Comparison of ENCODE assay signal across 1 cellular context in the genomic region with DNA sequence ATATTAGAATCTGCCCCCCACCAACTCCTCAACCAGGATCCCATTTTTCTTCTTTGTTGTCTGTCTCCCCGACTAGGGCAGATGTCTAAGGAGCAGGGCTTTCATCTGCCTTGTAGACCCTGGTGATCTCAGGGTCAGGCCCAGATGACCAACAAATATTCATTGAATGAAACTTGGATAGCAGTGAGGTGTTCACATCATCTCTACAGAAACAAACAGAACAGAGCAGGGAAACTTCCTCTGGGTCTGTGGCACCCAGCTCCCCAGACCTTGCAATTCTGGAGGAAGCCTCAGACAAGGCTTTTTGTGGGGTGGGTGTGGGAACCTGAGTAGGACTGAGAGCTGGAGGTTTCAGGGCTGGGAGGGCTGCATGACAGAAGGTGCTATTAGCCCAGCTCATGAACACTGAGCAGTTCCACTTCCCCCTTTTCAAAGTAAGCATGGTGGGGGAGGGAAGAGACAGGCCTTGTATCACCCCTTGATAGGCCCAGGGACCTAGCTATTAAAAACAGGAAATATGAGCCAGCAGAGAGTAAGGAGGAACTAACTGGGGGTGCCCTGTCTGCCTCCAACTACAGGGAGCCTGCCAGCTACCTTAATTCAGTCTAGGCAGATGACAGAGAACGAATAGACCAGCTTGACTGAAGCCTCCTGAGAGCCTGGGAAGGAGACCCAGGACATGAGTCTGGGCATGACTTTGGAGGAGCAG.
TF ChIP-seq lines count a peak whose summit lies in the region.

No MANE protein-coding gene starts in this region.

TF ChIP-seq in GM12878, 131 proteins besides CTCF, POLR2A, EP300 and RAD21 (continues in another document):
- TF ChIP-seq TBL1XR1 (IDR thresholded peaks at IDR 0.05; ENCODE audit: low read depth, low read length), result peak; percentile 84
- TF ChIP-seq SP1 (IDR thresholded peaks at IDR 0.05; ENCODE audit: low read depth, low read length), result peak; percentile 76
- 0 out of 2 replicates have a peak, but pooled peaks have one; percentile 9 for TF ChIP-seq ELK1 (IDR thresholded peaks at IDR 0.05; ENCODE audit: low read depth, low read length)
- TF ChIP-seq NFYA (IDR thresholded peaks at IDR 0.05; ENCODE audit: borderline replicate concordance, low read depth, low read length), result no peak
- peak; percentile 55 for TF ChIP-seq CREB1 (IDR thresholded peaks at IDR 0.05; ENCODE audit: low read depth)
- peak; percentile 94 for TF ChIP-seq DPF2 (IDR thresholded peaks at IDR 0.05)
- TF ChIP-seq BCL11A (IDR thresholded peaks at IDR 0.05; ENCODE audit: low read depth, low read length), result peak; percentile 90
- TF ChIP-seq HDGF (IDR thresholded peaks at IDR 0.05), result peak; percentile 73; the same call in 1 of the 2 replicates
- TF ChIP-seq MTA3 (IDR thresholded peaks at IDR 0.05; ENCODE audit: borderline replicate concordance, low read length), result no peak; the same call in 1 of the 2 replicates
- peak; percentile 94 for TF ChIP-seq IRF4 (IDR thresholded peaks at IDR 0.05; ENCODE audit: low read depth, low read length)
- no peak for TF ChIP-seq HDAC2 (IDR thresholded peaks at IDR 0.05)
- 0 out of 2 replicates have a peak, but pooled peaks have one; percentile 27 for TF ChIP-seq TCF3 (IDR thresholded peaks at IDR 0.05; ENCODE audit: borderline replicate concordance, insufficient read depth, low read depth, low read length)
- TF ChIP-seq ZSCAN29 (IDR thresholded peaks at IDR 0.05), result no peak
- no peak for TF ChIP-seq SMAD5 (IDR thresholded peaks at IDR 0.05; ENCODE audit: low read depth)
- peak; percentile 57; the same call in 1 of the 2 replicates for TF ChIP-seq ZNF592 (IDR thresholded peaks at IDR 0.05)
- TF ChIP-seq PAX5 (IDR thresholded peaks at IDR 0.05; ENCODE audit: borderline replicate concordance, low read depth, low read length), result peak; percentile 77; the same call in 1 of the 2 replicates
- TF ChIP-seq E2F8 (IDR thresholded peaks at IDR 0.05; ENCODE audit: low read depth, partially characterized antibody), result peak; percentile 40
- peak; percentile 65 for TF ChIP-seq ZNF24 (IDR thresholded peaks at IDR 0.05)
- TF ChIP-seq MYC (IDR thresholded peaks at IDR 0.05; ENCODE audit: insufficient read depth, insufficient read length, insufficient replicate concordance, low read length, severe bottlenecking), result no peak
- TF ChIP-seq, protein P1, sequence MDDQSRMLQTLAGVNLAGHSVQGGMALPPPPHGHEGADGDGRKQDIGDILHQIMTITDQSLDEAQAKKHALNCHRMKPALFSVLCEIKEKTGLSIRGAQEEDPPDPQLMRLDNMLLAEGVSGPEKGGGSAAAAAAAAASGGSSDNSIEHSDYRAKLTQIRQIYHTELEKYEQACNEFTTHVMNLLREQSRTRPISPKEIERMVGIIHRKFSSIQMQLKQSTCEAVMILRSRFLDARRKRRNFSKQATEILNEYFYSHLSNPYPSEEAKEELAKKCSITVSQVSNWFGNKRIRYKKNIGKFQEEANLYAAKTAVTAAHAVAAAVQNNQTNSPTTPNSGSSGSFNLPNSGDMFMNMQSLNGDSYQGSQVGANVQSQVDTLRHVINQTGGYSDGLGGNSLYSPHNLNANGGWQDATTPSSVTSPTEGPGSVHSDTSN (IDR thresholded peaks at IDR 0.05; ENCODE audit: insufficient replicate concordance, low read depth, low read length), result peak; percentile 62
- no peak for TF ChIP-seq RFX5 (IDR thresholded peaks at IDR 0.05; ENCODE audit: low read depth, low read length)
- no peak; the same call in 1 of the 2 replicates for TF ChIP-seq WRNIP1 (IDR thresholded peaks at IDR 0.05; ENCODE audit: borderline replicate concordance, low read depth, low read length)
- TF ChIP-seq, protein P2, sequence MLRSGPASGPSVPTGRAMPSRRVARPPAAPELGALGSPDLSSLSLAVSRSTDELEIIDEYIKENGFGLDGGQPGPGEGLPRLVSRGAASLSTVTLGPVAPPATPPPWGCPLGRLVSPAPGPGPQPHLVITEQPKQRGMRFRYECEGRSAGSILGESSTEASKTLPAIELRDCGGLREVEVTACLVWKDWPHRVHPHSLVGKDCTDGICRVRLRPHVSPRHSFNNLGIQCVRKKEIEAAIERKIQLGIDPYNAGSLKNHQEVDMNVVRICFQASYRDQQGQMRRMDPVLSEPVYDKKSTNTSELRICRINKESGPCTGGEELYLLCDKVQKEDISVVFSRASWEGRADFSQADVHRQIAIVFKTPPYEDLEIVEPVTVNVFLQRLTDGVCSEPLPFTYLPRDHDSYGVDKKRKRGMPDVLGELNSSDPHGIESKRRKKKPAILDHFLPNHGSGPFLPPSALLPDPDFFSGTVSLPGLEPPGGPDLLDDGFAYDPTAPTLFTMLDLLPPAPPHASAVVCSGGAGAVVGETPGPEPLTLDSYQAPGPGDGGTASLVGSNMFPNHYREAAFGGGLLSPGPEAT (IDR thresholded peaks at IDR 0.05; ENCODE audit: low read depth), result peak; percentile 78; the same call in 1 of the 2 replicates
- TF ChIP-seq RCOR1 (conservative IDR thresholded peaks at IDR 0.05; ENCODE audit: low read depth, low read length), result peak; percentile 90; the same call in 1 of the 2 replicates
- TF ChIP-seq RUNX3 (IDR thresholded peaks at IDR 0.05; ENCODE audit: low read length), result peak; percentile 82
- TF ChIP-seq BACH1 (IDR thresholded peaks at IDR 0.05; ENCODE audit: borderline replicate concordance), result peak; percentile 91; the same call in 1 of the 2 replicates
- TF ChIP-seq LARP7 (IDR thresholded peaks at IDR 0.05), result no peak
- peak in 1 of 2 experiments; percentile 83; a peak in 2 of 4 replicates for TF ChIP-seq ETV6 (conservative IDR thresholded peaks at IDR 0.05 in 1 of 2, IDR thresholded peaks at IDR 0.05 in 1 of 2; ENCODE audit: borderline replicate concordance in 1 of 2, low read depth in 1 of 2)
- TF ChIP-seq CEBPB (IDR thresholded peaks at IDR 0.05; ENCODE audit: borderline replicate concordance in 1 of 2, low read depth in 2 of 2, low read length in 2 of 2), result no peak
- TF ChIP-seq FOXK2 (IDR thresholded peaks at IDR 0.05), result peak; percentile 60; the same call in 1 of the 2 replicates
- 0 out of 2 replicates have a peak, but pooled peaks have one; percentile 30 for TF ChIP-seq YY1 (IDR thresholded peaks at IDR 0.05; ENCODE audit: low read depth, low read length)
- TF ChIP-seq MYB (IDR thresholded peaks at IDR 0.05; ENCODE audit: borderline replicate concordance, low read depth, low read length), result no peak
- TF ChIP-seq TCF7 (IDR thresholded peaks at IDR 0.05; ENCODE audit: borderline replicate concordance), result no peak
- TF ChIP-seq TAF1 (IDR thresholded peaks at IDR 0.05; ENCODE audit: borderline replicate concordance, low read depth, low read length), result peak; percentile 74
- TF ChIP-seq HCFC1 (IDR thresholded peaks at IDR 0.05; ENCODE audit: low read length), result peak; percentile 31; the same call in 1 of the 2 replicates
- TF ChIP-seq RELA (IDR thresholded peaks at IDR 0.05; ENCODE audit: borderline replicate concordance, partially characterized antibody), result no peak
- TF ChIP-seq CBX3 (IDR thresholded peaks at IDR 0.05; ENCODE audit: borderline replicate concordance, low read depth), result no peak
- 0 out of 2 replicates have a peak, but pooled peaks have one; percentile 17 for TF ChIP-seq CHD1 (IDR thresholded peaks at IDR 0.05; ENCODE audit: low read depth, low read length)
- TF ChIP-seq MTA2 (IDR thresholded peaks at IDR 0.05; ENCODE audit: low read depth), result peak; percentile 88
- no peak for TF ChIP-seq SIX5 (IDR thresholded peaks at IDR 0.05; ENCODE audit: low read depth, low read length, severe bottlenecking)
- no peak for TF ChIP-seq HDAC6 (IDR thresholded peaks at IDR 0.05; ENCODE audit: unreplicated experiment)
- no peak for TF ChIP-seq JUNB (IDR thresholded peaks at IDR 0.05)
- TF ChIP-seq PAX8 (IDR thresholded peaks at IDR 0.05), result no peak
- peak; percentile 63; the same call in 1 of the 2 replicates for TF ChIP-seq PML (IDR thresholded peaks at IDR 0.05; ENCODE audit: low read length)
- no peak for TF ChIP-seq SREBF1 (IDR thresholded peaks at IDR 0.05; ENCODE audit: low read length)
- no peak for TF ChIP-seq ZNF207 (IDR thresholded peaks at IDR 0.05; ENCODE audit: borderline replicate concordance)
- peak; percentile 61 to 80; a peak in 3 of 4 replicates for TF ChIP-seq BHLHE40 (IDR thresholded peaks at IDR 0.05; ENCODE audit: borderline replicate concordance in 1 of 2, low read depth in 2 of 2, low read length in 1 of 2)
- no peak for TF ChIP-seq ESRRA (IDR thresholded peaks at IDR 0.05; ENCODE audit: low read length)
- TF ChIP-seq SPI1 (IDR thresholded peaks at IDR 0.05; ENCODE audit: borderline replicate concordance, insufficient read depth, low read depth, low read length), result peak; percentile 100
- TF ChIP-seq BMI1 (IDR thresholded peaks at IDR 0.05; ENCODE audit: borderline replicate concordance), result no peak
- TF ChIP-seq TARDBP (IDR thresholded peaks at IDR 0.05; ENCODE audit: borderline replicate concordance), result 0 out of 2 replicates have a peak, but pooled peaks have one; percentile 57
- TF ChIP-seq, protein P3, sequence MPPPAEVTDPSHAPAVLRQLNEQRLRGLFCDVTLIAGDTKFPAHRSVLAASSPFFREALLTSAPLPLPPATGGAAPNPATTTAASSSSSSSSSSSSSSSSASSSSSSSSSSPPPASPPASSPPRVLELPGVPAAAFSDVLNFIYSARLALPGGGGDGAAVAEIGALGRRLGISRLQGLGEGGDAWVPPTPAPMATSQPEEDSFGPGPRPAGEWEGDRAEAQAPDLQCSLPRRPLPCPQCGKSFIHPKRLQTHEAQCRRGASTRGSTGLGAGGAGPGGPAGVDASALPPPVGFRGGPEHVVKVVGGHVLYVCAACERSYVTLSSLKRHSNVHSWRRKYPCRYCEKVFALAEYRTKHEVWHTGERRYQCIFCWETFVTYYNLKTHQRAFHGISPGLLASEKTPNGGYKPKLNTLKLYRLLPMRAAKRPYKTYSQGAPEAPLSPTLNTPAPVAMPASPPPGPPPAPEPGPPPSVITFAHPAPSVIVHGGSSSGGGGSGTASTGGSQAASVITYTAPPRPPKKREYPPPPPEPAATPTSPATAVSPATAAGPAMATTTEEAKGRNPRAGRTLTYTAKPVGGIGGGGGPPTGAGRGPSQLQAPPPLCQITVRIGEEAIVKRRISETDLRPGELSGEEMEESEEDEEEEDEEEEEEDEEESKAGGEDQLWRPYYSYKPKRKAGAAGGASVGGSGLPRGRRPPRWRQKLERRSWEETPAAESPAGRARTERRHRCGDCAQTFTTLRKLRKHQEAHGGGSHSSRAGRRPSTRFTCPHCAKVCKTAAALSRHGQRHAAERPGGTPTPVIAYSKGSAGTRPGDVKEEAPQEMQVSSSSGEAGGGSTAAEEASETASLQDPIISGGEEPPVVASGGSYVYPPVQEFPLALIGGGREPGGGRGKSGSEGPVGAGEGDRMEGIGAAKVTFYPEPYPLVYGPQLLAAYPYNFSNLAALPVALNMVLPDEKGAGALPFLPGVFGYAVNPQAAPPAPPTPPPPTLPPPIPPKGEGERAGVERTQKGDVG (CRISPR knock-in tag; IDR thresholded peaks at IDR 0.05), result no peak
- TF ChIP-seq KLF5 (IDR thresholded peaks at IDR 0.05; ENCODE audit: partially characterized antibody), result peak; percentile 44
- TF ChIP-seq NR2C1 (IDR thresholded peaks at IDR 0.05), result no peak
- peak; percentile 82 for TF ChIP-seq TCF12 (IDR thresholded peaks at IDR 0.05; ENCODE audit: low read depth, low read length)
- TF ChIP-seq IKZF2 (IDR thresholded peaks at IDR 0.05), result peak; percentile 90
